11 cellular contexts compared by ENCODE assay signal in genomic region chr6:36358235-36358915, GRCh38. TPM values are rescaled to one million over a fixed set of nuclear protein-coding genes. Genes with fewer than 3 reads are reported as not detected.
A peak's percentile ranks its signal among the peaks of the same experiment; 100 is the strongest.
DNase-seq lines count a peak whose midpoint lies in the region; ATAC-seq, FAIRE-seq and TF ChIP-seq lines count a peak whose summit lies in the region.
"Had no signal": no experiment of that assay in that cellular context is flagged by ENCODE, and none has a peak within 500 bp of the region (broad histone marks: within the 10 kb centered on the region; RNA-seq: fewer than 3 reads in every experiment).

No MANE protein-coding gene starts in this region.

- DNase-seq in NCI-H1436 treated with DMSO at 0.1 percent for 48 hours (lab: John Stamatoyannopoulos, UW) (peak; percentile 45), NCI-H1436 (lab: John Stamatoyannopoulos, UW) (no peak), K562 (ENCODE audit: extremely low read depth in 1 of 4, low spot score in 3 of 4) (peak in 2 of 4 experiments; percentile 50 to 52), lung microvascular endothelial cell (ENCODE audit: low read depth in 2 of 2) (peak; percentile 49 to 69), tibial artery (no peak), immature natural killer cell (no peak), cortex of kidney (lab: John Stamatoyannopoulos, UW) (no peak)
- no peak for DNase-seq in stimulated activated CD4-positive, alpha-beta T cell treated with anti-CD3 and anti-CD28 coated beads, Interleukin-1b, Interleukin-23, amount 100 ng/mL, for 48 hours
- DNase-seq: activated T-cell treated with anti-CD3 and anti-CD28 coated beads for 4 hours had no signal

- no peak overlapping the region for H3K27ac ChIP-seq in K562 (ENCODE audit: extremely low read depth, low read depth, low read length)
- H3K27ac ChIP-seq in tibial artery = peak overlapping the region; percentile 46 to 53
- H3K27ac ChIP-seq: 22Rv1 had no signal

- no peaks in the 10 kb centered on the region for H3K9me3 Mint-ChIP-seq in immature natural killer cell
- H3K9me3 Mint-ChIP-seq: natural killer cell treated with Interleukin-12 subunit alpha and Interleukin-12 subunit beta and Interleukin-15 and Interleukin-18, amount 100 ng/mL, for 72 hours had no signal

- H3K4me2 ChIP-seq in K562 (ENCODE audit: insufficient read depth, low read length) = no peak overlapping the region; the same call in 1 of the 2 replicates

- H3K27me3 ChIP-seq in K562 (ENCODE audit: control insufficient read depth in 2 of 2, insufficient read depth in 2 of 2, low read length in 2 of 2) (no peaks in the 10 kb centered on the region; a peak in 2 of 5 replicates), tibial artery (peaks cover 0 to 3% of the 10 kb centered on the region in 2 donors)

- peaks cover 5 to 9% of the 10 kb centered on the region in 2 donors for H3K4me1 Mint-ChIP-seq in immature natural killer cell

- no peak for TF ChIP-seq CTCF in K562 (IDR thresholded peaks at IDR 0.05 in 2 of 3, conservative IDR thresholded peaks at IDR 0.05 in 1 of 3; ENCODE audit: insufficient read depth in 2 of 3, low read depth in 1 of 3, low read length in 3 of 3)
- TF ChIP-seq CTCF in tibial artery (IDR thresholded peaks at IDR 0.05) = no peak

- H3K9me1 ChIP-seq in K562 (ENCODE audit: control insufficient read depth, insufficient read depth, low read length) = no peaks in the 10 kb centered on the region

- in situ Hi-C loops in K562 (cut with MboI) = no loop called here

- no peak overlapping the region for H3K9ac ChIP-seq in K562 (ENCODE audit: insufficient read depth in 1 of 2, low read depth in 2 of 2, low read length in 2 of 2)

- intact Hi-C loops in K562 (cut with micrococcal nuclease) (loop anchor here (5.0 kb wide), 1 partner anchor 101 kb away; no protein-coding TSS in a partner anchor), tibial artery (cut with DNase I; ENCODE audit: low total_unique reads) (loop anchor here (5.0 kb wide), 2 partner anchors 236 to 316 kb away; no protein-coding TSS in a partner anchor)

- no peaks in the 10 kb centered on the region for H3K36me3 Mint-ChIP-seq in immature natural killer cell

- no peak for TF ChIP-seq RAD21 in K562 (CRISPR knock-in tag; conservative IDR thresholded peaks at IDR 0.05 in 1 of 2, IDR thresholded peaks at IDR 0.05 in 1 of 2)

- no TSS peak for BruUV-seq in K562 (replicated peaks; lab: Mats Ljungman, UMichigan)

- H3K36me3 ChIP-seq in K562 (ENCODE audit: control insufficient read depth, insufficient read depth, low read length) (no peaks in the 10 kb centered on the region), tibial artery (no peaks in the 10 kb centered on the region)

- no peaks in the 10 kb centered on the region for H4K20me1 ChIP-seq in K562 (replicated peaks; ENCODE audit: control insufficient read depth, insufficient read depth, low read length)

- no peaks in the 10 kb centered on the region for H3K79me2 ChIP-seq in K562 (ENCODE audit: control insufficient read depth, insufficient read depth, low read length)

- peaks cover 0 to 12% of the 10 kb centered on the region in 2 experiments; a peak in 2 of 5 replicates for H3K4me1 ChIP-seq in K562 (replicated peaks in 1 of 2; ENCODE audit: control insufficient read depth in 2 of 2, insufficient read depth in 2 of 2, low read length in 2 of 2)
- peaks cover 0 to 31% (median 22%) of the 10 kb centered on the region in 4 donors for H3K4me1 ChIP-seq in tibial artery

- peak overlapping the region in 1 of 6 donors; percentile 34 for H3K27ac Mint-ChIP-seq in immature natural killer cell
- H3K27ac Mint-ChIP-seq: natural killer cell treated with Interleukin-12 subunit alpha and Interleukin-12 subunit beta and Interleukin-15 and Interleukin-18, amount 100 ng/mL, for 72 hours had no signal

- peak; percentile 57 for FAIRE-seq in K562 (lab: Jason Lieb, UNC)

- WGBS in K562 (ENCODE audit: insufficient coverage, low coverage, missing lambda C conversion rate) = 6% methylated on average over 4 of the region's 4 CpGs

- peaks cover 2 to 8% (median 6%) of the 10 kb centered on the region in 3 donors for H3K27me3 Mint-ChIP-seq in immature natural killer cell (ENCODE audit: low read depth in 3 of 3)

- H3K9me3 ChIP-seq in K562 (replicated peaks; ENCODE audit: control insufficient read depth, insufficient read depth, low read depth, low read length) (no peaks in the 10 kb centered on the region), tibial artery (no peaks in the 10 kb centered on the region)

- no peak for TF ChIP-seq POLR2A in K562 (conservative IDR thresholded peaks at IDR 0.05)

- no peak overlapping the region for H3K4me3 Mint-ChIP-seq in immature natural killer cell
- H3K4me3 Mint-ChIP-seq: natural killer cell treated with Interleukin-12 subunit alpha and Interleukin-12 subunit beta and Interleukin-15 and Interleukin-18, amount 100 ng/mL, for 72 hours had no signal

- H2AFZ ChIP-seq in K562 (ENCODE audit: low read depth, low read length) = peak overlapping the region; percentile 80

- H3K4me3 ChIP-seq in K562 (no peak overlapping the region), tibial artery (no peak overlapping the region)

- no peak for TF ChIP-seq EP300 in K562 (IDR thresholded peaks at IDR 0.05; ENCODE audit: low read length)

- 0 out of 3 replicates have a peak, but pooled peaks have one; percentile 22 for ATAC-seq in K562

- CTCF ChIA-PET in K562 (lab: Yijun Ruan, JAX; ENCODE audit: low intra/inter-chr PET ratio) = interaction anchor here (5.9 kb wide), 1 partner anchor 56 kb away, joined by 45 read pairs; no protein-coding TSS in a partner anchor

- POLR2A ChIA-PET in K562 (lab: Yijun Ruan, JAX) = interaction anchor here (0.6 to 2.4 kb wide), 6 partner anchors 11 to 155 kb away, joined by 3 to 15 read pairs (median 3); no protein-coding TSS in a partner anchor

TF ChIP-seq in K562, 482 proteins besides CTCF, POLR2A, EP300 and RAD21 (continues in another document):
- TF ChIP-seq SP2 (IDR thresholded peaks at IDR 0.05; ENCODE audit: extremely low read depth, low read depth, low read length, poor library complexity, severe bottlenecking) = no peak
- TF ChIP-seq SMAD3 (CRISPR knock-in tag; conservative IDR thresholded peaks at IDR 0.05) = no peak
- no peak for TF ChIP-seq ZNF780A (CRISPR knock-in tag; IDR thresholded peaks at IDR 0.05)
- no peak for TF ChIP-seq E2F1 (CRISPR knock-in tag; IDR thresholded peaks at IDR 0.05)

RNA-seq across cellular contexts. Expression of gene BNIP5, which starts 21.7 kb away (rescaled TPM):
- total RNA-seq in K562 (2011; cell fraction: chromatin; rRNA removed; ENCODE audit: low replicate concordance) = not detected in 2 replicates
- not detected in 2 replicates for total RNA-seq in K562 (2011; cell fraction: nucleolus; rRNA removed)
- not detected in 2 replicates for total RNA-seq in K562 (2011; cell fraction: nucleoplasm; rRNA removed)
- total RNA-seq in K562 (2014; rRNA removed) (not detected in 2 replicates), K562 (2014; rRNA removed; fragmentation: Illumina TruSeq; extraction: Trizol) (not detected in 2 replicates), K562 (2015; rRNA removed; fragmentation: Illumina TruSeq; extraction: Trizol) (not detected in 2 replicates), K562 (2021) (not detected in 2 replicates), lung microvascular endothelial cell (not detected in 2 replicates)
- polyA plus RNA-seq in K562 (2011; rRNA removed) (not detected in 2 replicates), K562 (2014; fragmentation: Illumina TruSeq; extraction: Trizol) (not detected in 2 replicates), K562 (2014; fragmentation: Nextera tagmentation; extraction: Ambion mirVana) (not detected), K562 (2014; rRNA removed) (not detected in 2 replicates), immature natural killer cell (not detected)
- not detected in 2 replicates for polyA plus RNA-seq in K562 (2011; cell fraction: cytosol; rRNA removed)
- not detected in 2 replicates for polyA plus RNA-seq in K562 (2011; cell fraction: nucleus; rRNA removed)
- not detected in 2 replicates for polyA plus RNA-seq in K562 (2012)
- polyA minus RNA-seq in K562 (2011; rRNA and poly(A)+ RNA removed) = not detected in 2 replicates
- not detected in 2 replicates for polyA minus RNA-seq in K562 (2011; cell fraction: cytosol; rRNA and poly(A)+ RNA removed)
- polyA minus RNA-seq in K562 (2011; cell fraction: nucleus; rRNA and poly(A)+ RNA removed) = not detected in 2 replicates
- total RNA-seq: natural killer cell treated with Interleukin-12 subunit alpha and Interleukin-12 subunit beta and Interleukin-15 and Interleukin-18, amount 100 ng/mL, for 72 hours had no signal

RNA-seq across cellular contexts. Expression of gene ETV7, which starts 29.1 kb away (rescaled TPM):
- total RNA-seq in K562 (2011; cell fraction: chromatin; rRNA removed; ENCODE audit: low replicate concordance) = not detected in 2 replicates
- not detected in 2 replicates for total RNA-seq in K562 (2011; cell fraction: nucleolus; rRNA removed)
- total RNA-seq in K562 (2011; cell fraction: nucleoplasm; rRNA removed) = not detected in 2 replicates
- total RNA-seq in K562 (2014; rRNA removed) = 0.12 TPM in 1 of 2 replicates, not detected in the other
- 0.16 and 0.22 TPM in 2 replicates for total RNA-seq in K562 (2014; rRNA removed; fragmentation: Illumina TruSeq; extraction: Trizol)
- not detected in 2 replicates for total RNA-seq in K562 (2015; rRNA removed; fragmentation: Illumina TruSeq; extraction: Trizol)
- total RNA-seq in K562 (2021) = 0.16 and 0.22 TPM in 2 replicates
- 0.07 TPM in 1 of 2 replicates, not detected in the other for polyA plus RNA-seq in K562 (2011; rRNA removed)
- polyA plus RNA-seq in K562 (2011; cell fraction: cytosol; rRNA removed) = not detected in 2 replicates
- polyA plus RNA-seq in K562 (2011; cell fraction: nucleus; rRNA removed) = not detected in 2 replicates
- 0.07 and 0.14 TPM in 2 replicates for polyA plus RNA-seq in K562 (2012)
- 0.12 and 0.32 TPM in 2 replicates for polyA plus RNA-seq in K562 (2014; fragmentation: Illumina TruSeq; extraction: Trizol)
- under 1 TPM; 0.08 to 0.17 TPM for polyA plus RNA-seq in K562 (2014; fragmentation: Nextera tagmentation; extraction: Ambion mirVana)
- polyA plus RNA-seq in K562 (2014; rRNA removed) = not detected in 2 replicates
- not detected in 2 replicates for polyA minus RNA-seq in K562 (2011; rRNA and poly(A)+ RNA removed)
- polyA minus RNA-seq in K562 (2011; cell fraction: cytosol; rRNA and poly(A)+ RNA removed) = not detected in 2 replicates
- not detected in 2 replicates for polyA minus RNA-seq in K562 (2011; cell fraction: nucleus; rRNA and poly(A)+ RNA removed)
- total RNA-seq in lung microvascular endothelial cell = 0.22 TPM in 1 of 2 replicates, not detected in the other
- 1 to 10 TPM in 1 of 3 donors, not detected in 2; 2.0 TPM for polyA plus RNA-seq in immature natural killer cell

Comparison
In these comparisons a context has a peak if more than half of its experiments do, and no peak if none do; other contexts are left out.
1. DNase-seq: peak in NCI-H1436 treated with DMSO at 0.1 percent for 48 hours (single experiment) and lung microvascular endothelial cell (2 of 2); none in NCI-H1436 (single experiment), tibial artery (0 of 2), immature natural killer cell (0 of 3), stimulated activated CD4-positive, alpha-beta T cell treated with anti-CD3 and anti-CD28 coated beads, Interleukin-1b, Interleukin-23, amount 100 ng/mL, for 48 hours (single experiment) and cortex of kidney (single experiment).